30 cellular contexts compared by ENCODE assay signal in genomic region chr6:75327807-75328206, GRCh38.
"Had no signal": no experiment of that assay in that cellular context is flagged by ENCODE, and none has a peak within 500 bp of the region (broad histone marks: within the 10 kb centered on the region; RNA-seq: fewer than 3 reads in every experiment).

No MANE protein-coding gene starts in this region.

- H3K27ac ChIP-seq: adrenal gland, body of pancreas, epithelial cell of prostate, esophagus squamous epithelium, heart left ventricle had no signal

- DNase-seq: activated CD4-positive, alpha-beta memory T cell treated with anti-CD3 and anti-CD28 coated beads for 36 hours; activated CD4-positive, alpha-beta T cell treated with anti-CD3 and anti-CD28 coated beads for 36 hours; activated CD4-positive, alpha-beta T cell treated with anti-CD3 and anti-CD28 coated beads, Interleukin-2, amount 10 ng/mL, durations not matched to agents 24 days and 14 days; activated CD4-positive, CD25-positive, alpha-beta regulatory T cell; activated CD4-positive, CD25-positive, alpha-beta regulatory T cell treated with anti-CD3 and anti-CD28 coated beads, Interleukin-2, amount 50 U/mL, for 72 hours; activated CD8-positive, alpha-beta memory T cell treated with anti-CD3 and anti-CD28 coated beads, Interleukin-2, amount 10 ng/mL, durations not matched to agents 7 days and 5 days; activated CD8-positive, alpha-beta memory T cell treated with anti-CD3 and anti-CD28 coated beads, Interleukin-2, amount 50 U/mL, for 4 hours; activated CD8-positive, alpha-beta T cell treated with anti-CD3 and anti-CD28 coated beads, Interleukin-2, amount 10 ng/mL, durations not matched to agents 7 days and 5 days; activated effector memory CD4-positive, alpha-beta T cell treated with anti-CD3 and anti-CD28 coated beads, Interleukin-2, amount 50 U/mL, for 16 hours; activated naive CD4-positive, alpha-beta T cell treated with anti-CD3 and anti-CD28 coated beads for 36 hours; activated naive CD8-positive, alpha-beta T cell treated with anti-CD3 and anti-CD28 coated beads for 36 hours; activated naive CD8-positive, alpha-beta T cell treated with anti-CD3 and anti-CD28 coated beads, Interleukin-2, amount 50 U/mL, for 24 hours; activated T-cell treated with anti-CD3 and anti-CD28 coated beads, Interleukin-2, amount 50 U/mL, for 1 hour; activated T-cell treated with anti-CD3 and anti-CD28 coated beads, Interleukin-2, amount 50 U/mL, for 48 hours; adrenal gland; amygdala; aorta; body of pancreas; caudate nucleus; cortex of kidney; effector CD8-positive, alpha-beta T cell; esophagus squamous epithelium; foreskin fibroblast; glutamatergic neuron; heart left ventricle; T-helper 9 cell had no signal

- FAIRE-seq: colon, endometrium, endothelial cell of umbilical vein had no signal

- H3K36me3 ChIP-seq: adrenal gland, esophagus squamous epithelium had no signal

- H3K27me3 ChIP-seq: adrenal gland, body of pancreas, esophagus squamous epithelium, heart left ventricle had no signal

- H3K9me3 ChIP-seq: adrenal gland, body of pancreas, esophagus squamous epithelium, heart left ventricle had no signal

- ATAC-seq: activated CD4-positive, alpha-beta T cell treated with anti-CD3 and anti-CD28 coated beads for 36 hours; activated CD8-positive, alpha-beta memory T cell treated with anti-CD3 and anti-CD28 coated beads, Interleukin-2, amount 10 ng/mL, durations not matched to agents 7 days and 5 days; activated CD8-positive, alpha-beta T cell treated with anti-CD3 and anti-CD28 coated beads, Interleukin-2, amount 10 ng/mL, durations not matched to agents 7 days and 5 days; activated naive CD8-positive, alpha-beta T cell treated with anti-CD3 and anti-CD28 coated beads, Interleukin-2, amount 50 U/mL, for 24 hours; body of pancreas; heart left ventricle had no signal

- H3K4me1 ChIP-seq: adrenal gland, body of pancreas, esophagus squamous epithelium had no signal

- H3K4me3 ChIP-seq: adrenal gland, body of pancreas, esophagus squamous epithelium, heart left ventricle had no signal
